ENCODE assay signal across 26 cellular contexts in genomic region chr6:41576667-41577066, GRCh38. TPM values are rescaled to one million over a fixed set of nuclear protein-coding genes. Genes with fewer than 3 reads are reported as not detected.
DNase-seq lines count a peak whose midpoint lies in the region; ATAC-seq, FAIRE-seq and TF ChIP-seq lines count a peak whose summit lies in the region.
"Had no signal": no experiment of that assay in that cellular context is flagged by ENCODE, and none has a peak within 500 bp of the region (broad histone marks: within the 10 kb centered on the region; RNA-seq: fewer than 3 reads in every experiment).

No MANE protein-coding gene starts in this region.

- no peak for TF ChIP-seq POLR2A in HepG2 (IDR thresholded peaks at IDR 0.05; ENCODE audit: insufficient read depth in 1 of 2, low read depth in 2 of 2, low read length in 2 of 2)
- TF ChIP-seq POLR2A in right lobe of liver (IDR thresholded peaks at IDR 0.05): no peak

- WGBS in HepG2 (ENCODE audit: low lambda C conversion rate): 91% methylated on average over 4 of the region's 4 CpGs
- 71% methylated on average over 2 of the region's 4 CpGs for WGBS in right lobe of liver (ENCODE audit: insufficient coverage, low coverage, low lambda C conversion rate, missing lambda C conversion rate)
- WGBS in lung, 2 donors: 69 to 82% methylated on average over 4 of the region's 4 CpGs

- no peaks in the 10 kb centered on the region for H3K27me3 Mint-ChIP-seq in CD4-positive, alpha-beta memory T cell

- POLR2A ChIA-PET in HepG2 (lab: Yijun Ruan, JAX): interaction anchor here (2.7 kb wide), 2 partner anchors 28 to 120 kb away, joined by 15 to 20 read pairs; no protein-coding TSS in a partner anchor
- POLR2A ChIA-PET in RWPE1 (lab: Yijun Ruan, JAX; ENCODE audit: low non-redundant PET): no interaction called here
- POLR2A ChIA-PET in CD4-positive, alpha-beta memory T cell (lab: Charles Lee; ENCODE audit: partially characterized antibody): no interaction called here

- H4K20me1 ChIP-seq in HepG2 (ENCODE audit: insufficient read depth, low read length): no peaks in the 10 kb centered on the region; the same call in 1 of the 2 replicates

- intact Hi-C loops in HepG2 (cut with micrococcal nuclease; ENCODE audit: unreplicated experiment) (no loop called here), right lobe of liver (cut with DNase I) (no loop called here), posterior vena cava (cut with DNase I) (no loop called here)
- intact Hi-C loops in CD4-positive, alpha-beta memory T cell (cut with micrococcal nuclease): no loop called here

- no peak overlapping the region for H3K27ac Mint-ChIP-seq in CD4-positive, alpha-beta memory T cell
- H3K27ac Mint-ChIP-seq: T-helper 1 cell treated with Interleukin-12 subunit alpha and Interleukin-12 subunit beta and Interleukin-4 antibody, amounts not matched to agents 30 μg/mL and 1 μg/mL, for 36 hours had no signal

- TF ChIP-seq EP300 in HepG2 (IDR thresholded peaks at IDR 0.05; ENCODE audit: low read depth in 2 of 2, low read length in 2 of 2) (no peak), HepG2 (CRISPR knock-in tag; IDR thresholded peaks at IDR 0.05; ENCODE audit: borderline replicate concordance) (no peak)

- H3K4me3 Mint-ChIP-seq in CD4-positive, alpha-beta memory T cell: no peak overlapping the region
- H3K4me3 Mint-ChIP-seq: activated T-cell treated with anti-CD3 and anti-CD28 coated beads, Interleukin-2, amount 50 U/mL, for 4 hours; HFFc6; T-helper 1 cell treated with Interleukin-12 subunit alpha and Interleukin-12 subunit beta and Interleukin-4 antibody, amounts not matched to agents 30 μg/mL and 1 μg/mL, for 36 hours had no signal

- CTCF ChIA-PET in HepG2 (lab: Yijun Ruan, JAX; ENCODE audit: low intra/inter-chr PET ratio, low total read pairs): no interaction called here
- CTCF ChIA-PET in RWPE1 (lab: Yijun Ruan, JAX): interaction anchor here (1.1 kb wide), 1 partner anchor 208 kb away, joined by 4 read pairs; no protein-coding TSS in a partner anchor
- CTCF ChIA-PET in CD4-positive, alpha-beta memory T cell (lab: Charles Lee; ENCODE audit: partially characterized antibody): no interaction called here

- FAIRE-seq in HepG2 (lab: Jason Lieb, UNC): no peak
- FAIRE-seq: GM12878, urothelium cell line had no signal

- no peak for TF ChIP-seq RAD21 in HepG2 (CRISPR knock-in tag; IDR thresholded peaks at IDR 0.05)

- H3K4me1 ChIP-seq in HepG2 (ENCODE audit: insufficient read depth, low read length) (peaks cover 80% of the 10 kb centered on the region), right lobe of liver (peaks cover 0 to 35% (median 6%) of the 10 kb centered on the region in 4 donors), lung (ENCODE audit: control insufficient read depth in 2 of 2, insufficient read depth in 2 of 2, low read length in 2 of 2) (peaks cover 0 to 15% of the 10 kb centered on the region in 2 donors)
- H3K4me1 ChIP-seq in CD4-positive, alpha-beta memory T cell (ENCODE audit: insufficient read depth, low read length): peaks cover 5% of the 10 kb centered on the region

- DNase-seq in HepG2 (ENCODE audit: low spot score) (no peak), right lobe of liver (no peak), RWPE1 (ENCODE audit: low spot score) (no peak), lung (ENCODE audit: low spot score) (no peak), posterior vena cava (ENCODE audit: low spot score) (no peak)
- no peak for DNase-seq in CD4-positive, alpha-beta memory T cell
- DNase-seq: activated CD4-positive, alpha-beta T cell treated with anti-CD3 and anti-CD28 coated beads for 4 hours; activated CD8-positive, alpha-beta memory T cell treated with anti-CD3 and anti-CD28 coated beads for 24 hours; activated naive CD4-positive, alpha-beta T cell treated with Interleukin-2 at 50 U/mL for 16 hours; activated T-cell treated with anti-CD3 and anti-CD28 coated beads, Interleukin-2, amount 50 U/mL, for 4 hours; amygdala; dermis blood vessel endothelial cell; HFFc6; lower lobe of right lung; MM.1S; NCI-H1417 treated with DMSO at 0.1 percent for 48 hours; NCI-H526; occipital lobe; stimulated activated CD4-positive, alpha-beta T cell treated with anti-CD3 and anti-CD28 coated beads, Interleukin-2, amount 100 ng/mL, for 24 hours had no signal

- H3K9me3 ChIP-seq in HepG2 (ENCODE audit: low read length): no peaks in the 10 kb centered on the region
- H3K9me3 ChIP-seq in right lobe of liver: no peaks in the 10 kb centered on the region
- H3K9me3 ChIP-seq in lung (ENCODE audit: control insufficient read depth in 2 of 2, insufficient read depth in 1 of 2, low read length in 1 of 2): no peaks in the 10 kb centered on the region
- no peaks in the 10 kb centered on the region for H3K9me3 ChIP-seq in CD4-positive, alpha-beta memory T cell (ENCODE audit: control insufficient read depth in 1 of 2, low read length in 2 of 2)
- H3K9me3 ChIP-seq: lower lobe of right lung had no signal

- 0 out of 6 replicates have a peak overlapping the region, but pooled peaks of 1 of the 3 experiments have one; percentile 54 for H3K4me3 ChIP-seq in HepG2 (replicated peaks in 1 of 3; ENCODE audit: insufficient read depth in 1 of 3, low read depth in 2 of 3, low read length in 3 of 3)
- no peak overlapping the region for H3K4me3 ChIP-seq in right lobe of liver
- no peak overlapping the region for H3K4me3 ChIP-seq in lung
- no peak overlapping the region for H3K4me3 ChIP-seq in CD4-positive, alpha-beta memory T cell (ENCODE audit: low read length in 2 of 2)
- H3K4me3 ChIP-seq: cardiac muscle cell, GM12878, lower lobe of right lung, smooth muscle cell had no signal

- peaks cover 37% of the 10 kb centered on the region for H3K79me2 ChIP-seq in HepG2 (ENCODE audit: insufficient read depth, low read length)

- H2AFZ ChIP-seq in HepG2 (ENCODE audit: low read length): no peak overlapping the region

- H3K4me1 Mint-ChIP-seq in CD4-positive, alpha-beta memory T cell: peaks cover 0 to 5% (median 3%) of the 10 kb centered on the region in 4 donors

- no peak for TF ChIP-seq CTCF in HepG2 (CRISPR knock-in tag; IDR thresholded peaks at IDR 0.05)
- no peak for TF ChIP-seq CTCF in right lobe of liver (IDR thresholded peaks at IDR 0.05)
- no peak for TF ChIP-seq CTCF in RWPE1 (conservative IDR thresholded peaks at IDR 0.05; ENCODE audit: low read depth)
- TF ChIP-seq CTCF in lung (IDR thresholded peaks at IDR 0.05; ENCODE audit: control extremely low read depth, extremely low read depth): no peak

- H3K36me3 Mint-ChIP-seq in CD4-positive, alpha-beta memory T cell: peaks cover 4 to 14% of the 10 kb centered on the region in 2 donors

- H3K4me2 ChIP-seq in HepG2 (ENCODE audit: low read depth, low read length): peak overlapping the region; percentile 81
- H3K4me2 ChIP-seq: smooth muscle cell had no signal

- in situ Hi-C loops in HepG2 (cut with HindIII; ENCODE audit: extremely low pct_ligation_motif_present, low pct_unique_long_range_greater_than_20kb): no loop called here

- H3K27me3 ChIP-seq in HepG2 (ENCODE audit: control insufficient read depth in 1 of 2, insufficient read depth in 2 of 2, low read length in 2 of 2) (no peaks in the 10 kb centered on the region), right lobe of liver (no peaks in the 10 kb centered on the region), lung (ENCODE audit: control insufficient read depth, insufficient read depth) (no peaks in the 10 kb centered on the region)
- H3K27me3 ChIP-seq in CD4-positive, alpha-beta memory T cell (ENCODE audit: insufficient read depth, low read length): no peaks in the 10 kb centered on the region
- H3K27me3 ChIP-seq: cardiac muscle cell had no signal

- no peaks in the 10 kb centered on the region for H3K9me3 Mint-ChIP-seq in CD4-positive, alpha-beta memory T cell
- H3K9me3 Mint-ChIP-seq: activated T-cell treated with anti-CD3 and anti-CD28 coated beads, Interleukin-2, amount 50 U/mL, for 4 hours; HFFc6; T-helper 1 cell treated with Interleukin-12 subunit alpha and Interleukin-12 subunit beta and Interleukin-4 antibody, amounts not matched to agents 30 μg/mL and 1 μg/mL, for 36 hours had no signal

- no peak for ATAC-seq in HepG2
- ATAC-seq in right lobe of liver: no peak
- peak; percentile 29 for ATAC-seq in lung (ENCODE audit: insufficient read depth, low FRiP score)
- ATAC-seq in HG02970 (IDR thresholded peaks at IDR 0.05; ENCODE audit: low FRiP score, unreplicated experiment): no peak
- no peak for ATAC-seq in GM18907 (IDR thresholded peaks at IDR 0.05; ENCODE audit: unreplicated experiment)
- ATAC-seq: activated T-cell treated with anti-CD3 and anti-CD28 coated beads, Interleukin-2, amount 50 U/mL, for 4 hours; GM12878 had no signal

- H3K36me3 ChIP-seq in HepG2 (replicated peaks in 1 of 2; ENCODE audit: control insufficient read depth in 1 of 2, insufficient read depth in 2 of 2, low read length in 2 of 2): peaks cover 32 to 61% of the 10 kb centered on the region in 2 experiments
- H3K36me3 ChIP-seq in right lobe of liver: peaks cover 0 to 2% (median 0%) of the 10 kb centered on the region in 4 donors
- peaks cover 0 to 5% of the 10 kb centered on the region in 2 donors for H3K36me3 ChIP-seq in lung (ENCODE audit: control insufficient read depth in 2 of 2, insufficient read depth in 2 of 2, low read length in 2 of 2)
- no peaks in the 10 kb centered on the region for H3K36me3 ChIP-seq in CD4-positive, alpha-beta memory T cell (ENCODE audit: insufficient read depth, low read length)
- H3K36me3 ChIP-seq: cardiac muscle cell had no signal

- no TSS peak for BruUV-seq in HepG2 (replicated peaks; lab: Mats Ljungman, UMichigan)

- peak overlapping the region; percentile 71; the same call in 1 of the 2 replicates for H3K9ac ChIP-seq in HepG2 (ENCODE audit: insufficient read depth, low read depth, low read length)

- H3K27ac ChIP-seq in HepG2 (ENCODE audit: extremely low read length, insufficient read depth, low read length) (peak overlapping the region; percentile 85), right lobe of liver (no peak overlapping the region), RWPE1 (peak overlapping the region; percentile 79), lung (ENCODE audit: low read depth in 1 of 2, low read length in 1 of 2) (no peak overlapping the region)
- H3K27ac ChIP-seq in CD4-positive, alpha-beta memory T cell (ENCODE audit: low read depth, low read length): no peak overlapping the region
- H3K27ac ChIP-seq: lower lobe of right lung had no signal

RNA-seq across cellular contexts. Expression of gene FOXP4, which starts 30.5 kb away (rescaled TPM):
- total RNA-seq in HepG2 (2016; rRNA removed; fragmentation: Illumina TruSeq; extraction: Trizol) (11.0 TPM in 2 replicates), right lobe of liver (10 to 100 TPM; 12.6 to 19.2 (median 14.9) TPM), lung (10 to 100 TPM; 22.6 to 35.0 TPM), posterior vena cava (10 to 100 TPM; 16.8 to 26.9 TPM)
- 2.8 and 3.0 TPM in 2 replicates for total RNA-seq in HepG2 (2016; cell fraction: cytosol; rRNA removed; fragmentation: Illumina TruSeq; extraction: Trizol; ENCODE audit: low read depth)
- total RNA-seq in HepG2 (2016; cell fraction: insoluble cytoplasmic fraction; rRNA removed; fragmentation: Illumina TruSeq; extraction: Trizol): 9.5 and 11.3 TPM in 2 replicates
- 15.4 and 15.8 TPM in 2 replicates for total RNA-seq in HepG2 (2016; cell fraction: membrane; rRNA removed; fragmentation: Illumina TruSeq; extraction: Trizol)
- 14.9 TPM in 2 replicates for total RNA-seq in HepG2 (2016; cell fraction: nucleus; rRNA removed; fragmentation: Illumina TruSeq; extraction: Trizol)
- polyA plus RNA-seq in HepG2 (2011; rRNA removed) (12.4 and 15.9 TPM in 2 replicates), lung (10 to 100 TPM; 12.8 to 21.7 TPM)
- 6.6 and 10.1 TPM in 2 replicates for polyA plus RNA-seq in HepG2 (2011; cell fraction: cytosol; rRNA removed)
- polyA plus RNA-seq in HepG2 (2011; cell fraction: nucleus; rRNA removed): 47.8 and 59.4 TPM in 2 replicates
- polyA plus RNA-seq in HepG2 (2012): 53.6 and 69.1 TPM in 2 replicates
- 10.9 and 11.7 TPM in 2 replicates for polyA plus RNA-seq in HepG2 (2016; cell fraction: cytosol; fragmentation: Illumina TruSeq; extraction: Trizol; ENCODE audit: low read depth)
- 37.6 and 56.8 TPM in 2 replicates for polyA plus RNA-seq in HepG2 (2016; cell fraction: insoluble cytoplasmic fraction; fragmentation: Illumina TruSeq; extraction: Trizol; ENCODE audit: low read depth)
- polyA plus RNA-seq in HepG2 (2016; cell fraction: membrane; fragmentation: Illumina TruSeq; extraction: Trizol; ENCODE audit: low read depth): 44.1 and 44.7 TPM in 2 replicates
- 75.1 and 80.7 TPM in 2 replicates for polyA plus RNA-seq in HepG2 (2016; cell fraction: nucleus; fragmentation: Illumina TruSeq; extraction: Trizol; ENCODE audit: insufficient read depth, low read depth)
- polyA minus RNA-seq in HepG2 (2011; rRNA and poly(A)+ RNA removed; ENCODE audit: low replicate concordance): 3.3 and 26.4 TPM in 2 replicates
- 29.5 and 30.0 TPM in 2 replicates for polyA minus RNA-seq in HepG2 (2011; cell fraction: cytosol; rRNA and poly(A)+ RNA removed)
- polyA minus RNA-seq in HepG2 (2011; cell fraction: nucleus; rRNA and poly(A)+ RNA removed): 15.2 and 15.5 TPM in 2 replicates
- 1 to 10 TPM; 7.4 to 7.8 TPM for total RNA-seq in CD4-positive, alpha-beta memory T cell
- polyA plus RNA-seq in CD4-positive, alpha-beta memory T cell: 1 to 10 TPM in 1 of 2 donors, under 1 TPM in 1; 0.08 to 1.6 TPM

Comparison
In these comparisons a context has a peak if more than half of its experiments do, and no peak if none do; other contexts are left out.
1. H3K27ac ChIP-seq: peak in HepG2 (single experiment) and RWPE1 (single experiment); none in right lobe of liver (0 of 3), lung (0 of 2) and CD4-positive, alpha-beta memory T cell (single experiment).